In genomic region chr3:72892081-72892763, GRCh38 we compare ENCODE assay signal across 9 cellular contexts. TPM values are rescaled to one million over a fixed set of nuclear protein-coding genes. Genes with fewer than 3 reads are reported as not detected.
A peak's percentile ranks its signal among the peaks of the same experiment; 100 is the strongest.
DNase-seq lines count a peak whose midpoint lies in the region; ATAC-seq and TF ChIP-seq lines count a peak whose summit lies in the region.
"Had no signal": no experiment of that assay in that cellular context is flagged by ENCODE, and none has a peak within 500 bp of the region (broad histone marks: within the 10 kb centered on the region; RNA-seq: fewer than 3 reads in every experiment).

No MANE protein-coding gene starts in this region.

- CTCF ChIA-PET in PC-9 (lab: Charles Lee), result no interaction called here

- H2AFZ ChIP-seq in PC-9, result no peak overlapping the region
- no peak overlapping the region for H2AFZ ChIP-seq in fibroblast of lung (ENCODE audit: low read length)

- BruUV-seq in PC-9 (replicated peaks; lab: Mats Ljungman, UMichigan), result no TSS peak

- TF ChIP-seq CTCF in PC-9 (conservative IDR thresholded peaks at IDR 0.05) (no peak), fibroblast of lung (conservative IDR thresholded peaks at IDR 0.05 in 1 of 2, IDR thresholded peaks at IDR 0.05 in 1 of 2; ENCODE audit: low read depth in 1 of 2, low read length in 2 of 2) (no peak)

- H3K9me3 ChIP-seq in PC-9 (ENCODE audit: insufficient read depth, low read depth) (no peaks in the 10 kb centered on the region), fibroblast of lung (ENCODE audit: control insufficient read depth, insufficient read depth, low read depth, low read length) (no peaks in the 10 kb centered on the region)

- POLR2A ChIA-PET in PC-9 (lab: Charles Lee; ENCODE audit: unreplicated experiment), result no interaction called here

- no peak for ATAC-seq in HG03469 (IDR thresholded peaks at IDR 0.05; ENCODE audit: unreplicated experiment)

- H3K27ac ChIP-seq in PC-9 (no peak overlapping the region), fibroblast of lung (ENCODE audit: insufficient read depth, low read length) (peak overlapping the region; percentile 70)

- no peaks in the 10 kb centered on the region for H4K20me1 ChIP-seq in PC-9 (ENCODE audit: insufficient read depth)
- no peaks in the 10 kb centered on the region for H4K20me1 ChIP-seq in fibroblast of lung (ENCODE audit: control insufficient read depth, extremely low read depth, insufficient read depth, low read length)

- intact Hi-C loops in PC-9 (cut with micrococcal nuclease; ENCODE audit: unreplicated experiment), result no loop called here

- H3K36me3 ChIP-seq in PC-9 (ENCODE audit: low read depth) (no peaks in the 10 kb centered on the region), fibroblast of lung (ENCODE audit: control insufficient read depth, insufficient read depth, low read length) (no peaks in the 10 kb centered on the region)

- H3K9ac ChIP-seq in fibroblast of lung (ENCODE audit: insufficient read depth, low read length), result no peak overlapping the region

- H3K4me1 ChIP-seq in PC-9 (replicated peaks; ENCODE audit: insufficient read depth) (peaks cover 32% of the 10 kb centered on the region), fibroblast of lung (ENCODE audit: control insufficient read depth, extremely low read depth, insufficient read depth, low read length) (peaks cover 20% of the 10 kb centered on the region)

- H3F3A ChIP-seq in PC-9 (ENCODE audit: insufficient read depth, low read depth), result peaks cover 26% of the 10 kb centered on the region

- H3K4me2 ChIP-seq in PC-9, result peak overlapping the region; percentile 18; the same call in 1 of the 2 replicates
- H3K4me2 ChIP-seq in fibroblast of lung (ENCODE audit: extremely low read depth, insufficient read depth, low read length), result peak overlapping the region; percentile 46

- H3K79me2 ChIP-seq in PC-9 (ENCODE audit: low read depth) (no peaks in the 10 kb centered on the region), fibroblast of lung (ENCODE audit: control insufficient read depth, insufficient read depth, low read length) (no peaks in the 10 kb centered on the region)

- peak; percentile 92 for DNase-seq in Ammon's horn (ENCODE audit: low spot score)
- DNase-seq in PC-9, result peak in 1 of 2 experiments; percentile 54
- peak; percentile 92 to 94 for DNase-seq in fibroblast of lung (ENCODE audit: low read depth in 2 of 2)
- peak; percentile 35 for DNase-seq in occipital lobe (lab: John Stamatoyannopoulos, UW)
- no peak for DNase-seq in DMS53 treated with DMSO at 0.1 percent for 48 hours (lab: John Stamatoyannopoulos, UW; ENCODE audit: unreplicated experiment)
- no peak for DNase-seq in activated T-cell treated with anti-CD3 and anti-CD28 coated beads, Interleukin-2, amount 50 U/mL, for 1 hour
- no peak for DNase-seq in activated CD4-positive, CD25-positive, alpha-beta regulatory T cell treated with anti-CD3 and anti-CD28 coated beads, Interleukin-2, amount 50 U/mL, for 72 hours
- DNase-seq: GDM1 had no signal

- H3K4me3 ChIP-seq in PC-9 (no peak overlapping the region), fibroblast of lung (replicated peaks in 1 of 4; ENCODE audit: control extremely low read depth in 1 of 4, insufficient read depth in 1 of 4, low read depth in 3 of 4, low read length in 4 of 4) (no peak overlapping the region)

- H3K27me3 ChIP-seq in PC-9 (ENCODE audit: insufficient read depth, low read depth), result no peaks in the 10 kb centered on the region
- H3K27me3 ChIP-seq in fibroblast of lung (ENCODE audit: control insufficient read depth, insufficient read depth, low read length), result no peaks in the 10 kb centered on the region

- H3K9me2 ChIP-seq in PC-9 (ENCODE audit: insufficient read depth), result no peaks in the 10 kb centered on the region

RNA-seq across cellular contexts. Expression of gene GXYLT2, which starts 4.4 kb away (rescaled TPM):
- total RNA-seq in PC-9 (2021) (1.7 and 2.9 TPM in 2 replicates), fibroblast of lung (6.6 and 14.1 TPM in 2 replicates), occipital lobe (4.7 TPM)
- 13.7 and 25.9 TPM in 2 replicates for polyA plus RNA-seq in fibroblast of lung
- polyA plus RNA-seq in fibroblast of lung (2012), result 5.8 and 13.3 TPM in 2 replicates
- 16.2 and 29.8 TPM in 2 replicates for polyA minus RNA-seq in fibroblast of lung (ENCODE audit: low replicate concordance)

RNA-seq across cellular contexts. Expression of gene SHQ1, which starts 44.0 kb away (rescaled TPM):
- total RNA-seq in PC-9 (2021), result 24.4 and 24.8 TPM in 2 replicates
- total RNA-seq in fibroblast of lung, result 12.2 and 15.9 TPM in 2 replicates
- 15.2 and 15.5 TPM in 2 replicates for polyA plus RNA-seq in fibroblast of lung
- polyA plus RNA-seq in fibroblast of lung (2012), result 12.1 and 12.4 TPM in 2 replicates
- 3.9 and 4.7 TPM in 2 replicates for polyA minus RNA-seq in fibroblast of lung (ENCODE audit: low replicate concordance)
- total RNA-seq in occipital lobe, result 24.8 TPM

Comparison
In these comparisons a context has a peak if more than half of its experiments do, and no peak if none do; other contexts are left out.
1. DNase-seq: peak in Ammon's horn (single experiment), fibroblast of lung (2 of 2) and occipital lobe (single experiment); none in DMS53 treated with DMSO at 0.1 percent for 48 hours (single experiment), activated T-cell treated with anti-CD3 and anti-CD28 coated beads, Interleukin-2, amount 50 U/mL, for 1 hour (single experiment) and activated CD4-positive, CD25-positive, alpha-beta regulatory T cell treated with anti-CD3 and anti-CD28 coated beads, Interleukin-2, amount 50 U/mL, for 72 hours (single experiment).